In genomic region chr11:44303401-44303938, GRCh38 we compare ENCODE assay signal across 23 cellular contexts. TPM values are rescaled to one million over a fixed set of nuclear protein-coding genes. Genes with fewer than 3 reads are reported as not detected.
DNase-seq lines count a peak whose midpoint lies in the region; ATAC-seq and TF ChIP-seq lines count a peak whose summit lies in the region.
"Had no signal": no experiment of that assay in that cellular context is flagged by ENCODE, and none has a peak within 500 bp of the region (broad histone marks: within the 10 kb centered on the region; RNA-seq: fewer than 3 reads in every experiment).

No MANE protein-coding gene starts in this region.

- H3K9me3 ChIP-seq in SJSA1 (replicated peaks) = no peaks in the 10 kb centered on the region
- H3K9me3 ChIP-seq in iPS-18a (ENCODE audit: control insufficient read depth, low read depth, low read length) = no peaks in the 10 kb centered on the region
- no peaks in the 10 kb centered on the region for H3K9me3 ChIP-seq in osteoblast (ENCODE audit: low read depth, low read length)
- no peaks in the 10 kb centered on the region for H3K9me3 ChIP-seq in SJCRH30 (replicated peaks)

- H2AFZ ChIP-seq in osteoblast (ENCODE audit: low read length) = no peak overlapping the region

- TF ChIP-seq CTCF in osteoblast (IDR thresholded peaks at IDR 0.05; ENCODE audit: extremely low read depth, low read depth, low read length) = no peak
- TF ChIP-seq CTCF in brain microvascular endothelial cell (IDR thresholded peaks at IDR 0.05; ENCODE audit: low read depth, low read length, missing control alignments) = no peak

- H3K9ac ChIP-seq in iPS-18a (ENCODE audit: low read length) = no peak overlapping the region
- H3K9ac ChIP-seq: KMS-11 had no signal

- no peak for ATAC-seq in GM21529 (IDR thresholded peaks at IDR 0.05; ENCODE audit: unreplicated experiment)
- ATAC-seq: GM12878 had no signal

- in situ Hi-C loops in brain microvascular endothelial cell (cut with HindIII; ENCODE audit: low pct_ligation_motif_present, low sequenced_read_pairs) = loop anchor here (25.0 kb wide), 1 partner anchor 191 kb away; no protein-coding TSS in a partner anchor

- CTCF ChIA-PET in activated naive CD4-positive, alpha-beta T cell treated with anti-CD3 and anti-CD28 coated beads, Interleukin-2, amount 10 ng/mL, durations not matched to agents 7 days and 5 days (lab: Charles Lee) = no interaction called here

- H3K36me3 Mint-ChIP-seq in activated naive CD4-positive, alpha-beta T cell treated with anti-CD3 and anti-CD28 coated beads, Interleukin-2, amount 10 ng/mL, durations not matched to agents 7 days and 5 days = peaks cover 1% of the 10 kb centered on the region

- H3K27ac Mint-ChIP-seq in activated naive CD4-positive, alpha-beta T cell treated with anti-CD3 and anti-CD28 coated beads, Interleukin-2, amount 10 ng/mL, durations not matched to agents 7 days and 5 days = peak overlapping the region; percentile 38
- H3K27ac Mint-ChIP-seq: CD4-positive, alpha-beta T cell; HFFc6 had no signal

- peaks cover 22% of the 10 kb centered on the region for H3K4me1 Mint-ChIP-seq in activated naive CD4-positive, alpha-beta T cell treated with anti-CD3 and anti-CD28 coated beads, Interleukin-2, amount 10 ng/mL, durations not matched to agents 7 days and 5 days

- H3K9me3 Mint-ChIP-seq in activated naive CD4-positive, alpha-beta T cell treated with anti-CD3 and anti-CD28 coated beads, Interleukin-2, amount 10 ng/mL, durations not matched to agents 7 days and 5 days = no peaks in the 10 kb centered on the region
- H3K9me3 Mint-ChIP-seq: CD4-positive, alpha-beta T cell; HFFc6 had no signal

- no peak for DNase-seq in activated naive CD4-positive, alpha-beta T cell treated with anti-CD3 and anti-CD28 coated beads, Interleukin-2, amount 10 ng/mL, durations not matched to agents 7 days and 5 days
- DNase-seq in activated naive CD4-positive, alpha-beta T cell treated with Interleukin-2 at 50 U/mL for 16 hours = no peak
- DNase-seq in SJSA1 (ENCODE audit: low read depth in 1 of 2, low spot score in 2 of 2) (no peak), osteoblast (ENCODE audit: insufficient read length, low spot score, missing footprints) (peak; percentile 85), brain microvascular endothelial cell (no peak), SJCRH30 (no peak)
- DNase-seq: 8988T; CD4-positive, alpha-beta T cell; EL; HFFc6; MV-4-11; NCI-H187; NCI-H2107; NCI-H2227 treated with DMSO at 0.1 percent for 48 hours; NCI-H510A treated with DMSO at 0.1 percent for 48 hours; NCI-H774; OCI-M1; SHP77 treated with DMSO at 0.1 percent for 48 hours had no signal

- no peak overlapping the region for H3K4me3 Mint-ChIP-seq in activated naive CD4-positive, alpha-beta T cell treated with anti-CD3 and anti-CD28 coated beads, Interleukin-2, amount 10 ng/mL, durations not matched to agents 7 days and 5 days
- H3K4me3 Mint-ChIP-seq: CD4-positive, alpha-beta T cell; HFFc6 had no signal

- peaks cover 5% of the 10 kb centered on the region for H4K20me1 ChIP-seq in osteoblast (ENCODE audit: insufficient read depth, low read length)

- H3K27me3 Mint-ChIP-seq in activated naive CD4-positive, alpha-beta T cell treated with anti-CD3 and anti-CD28 coated beads, Interleukin-2, amount 10 ng/mL, durations not matched to agents 7 days and 5 days = peaks cover 95% of the 10 kb centered on the region

- no peak overlapping the region for H3K4me2 ChIP-seq in osteoblast (ENCODE audit: insufficient read depth, low read length)
- H3K4me2 ChIP-seq: KMS-11 had no signal

- H3K79me2 ChIP-seq in osteoblast (ENCODE audit: insufficient read depth, low read length) = no peaks in the 10 kb centered on the region

- H3K27me3 ChIP-seq in SJSA1 (replicated peaks) = no peaks in the 10 kb centered on the region
- H3K27me3 ChIP-seq in iPS-18a (ENCODE audit: control insufficient read depth, insufficient read depth, low read length) = peaks cover 90% of the 10 kb centered on the region
- H3K27me3 ChIP-seq in osteoblast (ENCODE audit: insufficient read depth, low read length) = peaks cover 51% of the 10 kb centered on the region
- peaks cover 72% of the 10 kb centered on the region for H3K27me3 ChIP-seq in brain microvascular endothelial cell (replicated peaks)
- H3K27me3 ChIP-seq in SJCRH30 = no peaks in the 10 kb centered on the region

- H3K36me3 ChIP-seq in SJSA1 = peaks cover 66% of the 10 kb centered on the region
- no peaks in the 10 kb centered on the region for H3K36me3 ChIP-seq in iPS-18a (ENCODE audit: control insufficient read depth, low read depth, low read length)
- H3K36me3 ChIP-seq in osteoblast (ENCODE audit: insufficient read depth, low read length) = no peaks in the 10 kb centered on the region
- no peaks in the 10 kb centered on the region for H3K36me3 ChIP-seq in brain microvascular endothelial cell (replicated peaks)
- no peaks in the 10 kb centered on the region for H3K36me3 ChIP-seq in SJCRH30

- H3K4me1 ChIP-seq in SJSA1 (replicated peaks) = peaks cover 82% of the 10 kb centered on the region
- H3K4me1 ChIP-seq in iPS-18a (ENCODE audit: control insufficient read depth, low read depth, low read length) = peaks cover 6% of the 10 kb centered on the region
- H3K4me1 ChIP-seq in osteoblast (ENCODE audit: insufficient read depth, low read length) = peaks cover 24% of the 10 kb centered on the region
- peaks cover 26% of the 10 kb centered on the region for H3K4me1 ChIP-seq in SJCRH30

- H3K4me3 ChIP-seq in SJSA1 = no peak overlapping the region
- peak overlapping the region; percentile 3 for H3K4me3 ChIP-seq in iPS-18a (ENCODE audit: low read length)
- H3K4me3 ChIP-seq in osteoblast (ENCODE audit: insufficient read depth, low read length) = no peak overlapping the region
- no peak overlapping the region for H3K4me3 ChIP-seq in brain microvascular endothelial cell (ENCODE audit: low read depth, low read length)
- H3K4me3 ChIP-seq in SJCRH30 = no peak overlapping the region
- H3K4me3 ChIP-seq: GM12878 had no signal

- H3K27ac ChIP-seq in SJSA1 = peak overlapping the region; percentile 79; the same call in 1 of the 2 replicates
- no peak overlapping the region for H3K27ac ChIP-seq in iPS-18a (ENCODE audit: low read length)
- H3K27ac ChIP-seq in osteoblast (ENCODE audit: low read depth, low read length) = no peak overlapping the region
- no peak overlapping the region for H3K27ac ChIP-seq in brain microvascular endothelial cell
- no peak overlapping the region for H3K27ac ChIP-seq in SJCRH30
- H3K27ac ChIP-seq: KMS-11 had no signal

RNA-seq across cellular contexts. Expression of gene ALX4, which starts 6.5 kb away (rescaled TPM):
- 30.3 and 41.6 TPM in 2 replicates for total RNA-seq in SJSA1 (2014; rRNA removed; shearing (Covaris generic))
- under 0.01 and 0.29 TPM in 2 replicates for total RNA-seq in osteoblast
- total RNA-seq in SJCRH30 (2014; rRNA removed; shearing (Covaris generic)) = 1.1 and 1.4 TPM in 2 replicates
- total RNA-seq: CD4-positive, alpha-beta T cell; GM12878; RPMI7951 had no signal

Comparison
In these comparisons a context has a peak if more than half of its experiments do, and no peak if none do; other contexts are left out.
1. RNA of gene ALX4, which starts 6.5 kb away (total RNA-seq): 30.3 to 41.6 TPM in SJSA1; 1.1 to 1.4 TPM in SJCRH30 and under 0.01 to 0.29 TPM in osteoblast; every median in the first group is over 10 times any median in the second.